In the genomic region with DNA sequence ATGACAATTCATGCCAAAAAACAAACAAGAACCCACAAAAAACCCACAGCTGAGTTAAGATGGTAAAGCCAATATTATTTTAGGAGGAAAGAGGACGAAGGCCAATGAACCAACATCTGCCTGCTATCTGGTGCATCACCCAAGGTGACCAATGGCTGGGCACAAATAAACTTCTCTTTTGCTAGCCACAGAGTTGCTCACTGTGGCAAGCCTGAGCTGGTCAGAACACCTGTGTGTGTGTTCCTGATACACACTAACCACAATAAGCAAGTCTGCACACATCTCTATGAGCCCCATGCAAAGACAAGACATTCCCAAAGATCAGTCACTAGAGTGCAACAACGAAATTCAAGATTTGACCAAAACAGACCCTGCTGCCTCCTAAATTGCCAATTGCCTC, we compare ENCODE assay signal across 1 cellular context.
TF ChIP-seq lines count a peak whose summit lies in the region.

No MANE protein-coding gene starts in this region.

TF ChIP-seq in WTC11, 78 proteins besides CTCF, POLR2A, EP300 and RAD21 (continued from another document):
- TF ChIP-seq, protein P1, sequence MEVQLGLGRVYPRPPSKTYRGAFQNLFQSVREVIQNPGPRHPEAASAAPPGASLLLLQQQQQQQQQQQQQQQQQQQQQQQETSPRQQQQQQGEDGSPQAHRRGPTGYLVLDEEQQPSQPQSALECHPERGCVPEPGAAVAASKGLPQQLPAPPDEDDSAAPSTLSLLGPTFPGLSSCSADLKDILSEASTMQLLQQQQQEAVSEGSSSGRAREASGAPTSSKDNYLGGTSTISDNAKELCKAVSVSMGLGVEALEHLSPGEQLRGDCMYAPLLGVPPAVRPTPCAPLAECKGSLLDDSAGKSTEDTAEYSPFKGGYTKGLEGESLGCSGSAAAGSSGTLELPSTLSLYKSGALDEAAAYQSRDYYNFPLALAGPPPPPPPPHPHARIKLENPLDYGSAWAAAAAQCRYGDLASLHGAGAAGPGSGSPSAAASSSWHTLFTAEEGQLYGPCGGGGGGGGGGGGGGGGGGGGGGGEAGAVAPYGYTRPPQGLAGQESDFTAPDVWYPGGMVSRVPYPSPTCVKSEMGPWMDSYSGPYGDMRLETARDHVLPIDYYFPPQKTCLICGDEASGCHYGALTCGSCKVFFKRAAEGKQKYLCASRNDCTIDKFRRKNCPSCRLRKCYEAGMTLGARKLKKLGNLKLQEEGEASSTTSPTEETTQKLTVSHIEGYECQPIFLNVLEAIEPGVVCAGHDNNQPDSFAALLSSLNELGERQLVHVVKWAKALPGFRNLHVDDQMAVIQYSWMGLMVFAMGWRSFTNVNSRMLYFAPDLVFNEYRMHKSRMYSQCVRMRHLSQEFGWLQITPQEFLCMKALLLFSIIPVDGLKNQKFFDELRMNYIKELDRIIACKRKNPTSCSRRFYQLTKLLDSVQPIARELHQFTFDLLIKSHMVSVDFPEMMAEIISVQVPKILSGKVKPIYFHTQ (CRISPR knock-in tag; IDR thresholded peaks at IDR 0.05): no peak
- no peak for TF ChIP-seq ZNF138 (CRISPR knock-in tag; conservative IDR thresholded peaks at IDR 0.05)
- TF ChIP-seq, protein P2, sequence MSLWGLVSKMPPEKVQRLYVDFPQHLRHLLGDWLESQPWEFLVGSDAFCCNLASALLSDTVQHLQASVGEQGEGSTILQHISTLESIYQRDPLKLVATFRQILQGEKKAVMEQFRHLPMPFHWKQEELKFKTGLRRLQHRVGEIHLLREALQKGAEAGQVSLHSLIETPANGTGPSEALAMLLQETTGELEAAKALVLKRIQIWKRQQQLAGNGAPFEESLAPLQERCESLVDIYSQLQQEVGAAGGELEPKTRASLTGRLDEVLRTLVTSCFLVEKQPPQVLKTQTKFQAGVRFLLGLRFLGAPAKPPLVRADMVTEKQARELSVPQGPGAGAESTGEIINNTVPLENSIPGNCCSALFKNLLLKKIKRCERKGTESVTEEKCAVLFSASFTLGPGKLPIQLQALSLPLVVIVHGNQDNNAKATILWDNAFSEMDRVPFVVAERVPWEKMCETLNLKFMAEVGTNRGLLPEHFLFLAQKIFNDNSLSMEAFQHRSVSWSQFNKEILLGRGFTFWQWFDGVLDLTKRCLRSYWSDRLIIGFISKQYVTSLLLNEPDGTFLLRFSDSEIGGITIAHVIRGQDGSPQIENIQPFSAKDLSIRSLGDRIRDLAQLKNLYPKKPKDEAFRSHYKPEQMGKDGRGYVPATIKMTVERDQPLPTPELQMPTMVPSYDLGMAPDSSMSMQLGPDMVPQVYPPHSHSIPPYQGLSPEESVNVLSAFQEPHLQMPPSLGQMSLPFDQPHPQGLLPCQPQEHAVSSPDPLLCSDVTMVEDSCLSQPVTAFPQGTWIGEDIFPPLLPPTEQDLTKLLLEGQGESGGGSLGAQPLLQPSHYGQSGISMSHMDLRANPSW (CRISPR knock-in tag; conservative IDR thresholded peaks at IDR 0.05; ENCODE audit: low read depth): no peak
